Comparison of ENCODE assay signal across 9 cellular contexts in the genomic region with DNA sequence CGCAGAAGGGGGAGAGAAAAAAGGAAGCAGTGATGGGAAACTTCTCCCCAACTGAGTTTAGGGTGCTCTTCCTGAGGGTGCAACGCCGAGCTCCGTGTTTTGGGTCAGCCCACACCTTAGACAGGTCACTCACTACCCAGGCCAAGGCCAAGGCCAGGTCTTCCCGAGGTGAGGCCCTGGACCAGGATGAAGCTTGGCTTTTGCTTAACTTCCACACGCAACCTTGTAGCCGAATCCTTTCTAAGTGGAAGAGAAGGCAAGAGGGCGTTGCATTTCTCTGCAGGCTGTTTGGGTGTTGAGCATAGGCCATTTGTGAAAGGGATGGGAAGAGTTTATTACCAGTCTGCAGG. TPM values are rescaled to one million over a fixed set of nuclear protein-coding genes. Genes with fewer than 3 reads are reported as not detected.
DNase-seq lines count a peak whose midpoint lies in the region; TF ChIP-seq lines count a peak whose summit lies in the region.
"Had no signal": no experiment of that assay in that cellular context is flagged by ENCODE, and none has a peak within 500 bp of the region (broad histone marks: within the 10 kb centered on the region; RNA-seq: fewer than 3 reads in every experiment).

No MANE protein-coding gene starts in this region.

- H2BK5ac ChIP-seq in mesendoderm (ENCODE audit: low read length), result no peak overlapping the region

- no peak for TF ChIP-seq POLR2A in suprapubic skin (IDR thresholded peaks at IDR 0.05)

- no peak overlapping the region for H4K8ac ChIP-seq in mesendoderm (ENCODE audit: low read depth, low read length)

- H3K9me3 ChIP-seq in suprapubic skin, result no peaks in the 10 kb centered on the region

- DNase-seq in NCI-H82 (lab: John Stamatoyannopoulos, UW), result peak; percentile 46
- no peak for DNase-seq in NCI-H82 treated with DMSO at 0.1 percent for 48 hours (lab: John Stamatoyannopoulos, UW; ENCODE audit: unreplicated experiment)
- DNase-seq in mesendoderm, result no peak
- DNase-seq in suprapubic skin (ENCODE audit: low spot score in 2 of 2), result no peak
- no peak for DNase-seq in effector CD8-positive, alpha-beta T cell (lab: John Stamatoyannopoulos, UW)
- no peak for DNase-seq in posterior vena cava (ENCODE audit: low spot score)
- no peak for DNase-seq in SK-N-DZ (ENCODE audit: low spot score)
- DNase-seq: NCI-H524 had no signal

- H2BK120ac ChIP-seq in mesendoderm (ENCODE audit: low read depth, low read length), result no peak overlapping the region

- no peaks in the 10 kb centered on the region for H3K79me2 ChIP-seq in mesendoderm (ENCODE audit: control insufficient read depth, insufficient read depth, low read length)

- no peak overlapping the region for H2AK5ac ChIP-seq in mesendoderm (ENCODE audit: low read length)

- peak overlapping the region; percentile 70 for H3K9ac ChIP-seq in mesendoderm (ENCODE audit: low read length)

- H3K4ac ChIP-seq in mesendoderm (ENCODE audit: low read depth, low read length), result no peak overlapping the region

- TF ChIP-seq EP300 in suprapubic skin (IDR thresholded peaks at IDR 0.05), result no peak

- H3K27ac ChIP-seq in cingulate gyrus (ENCODE audit: low read depth, low read length) (peak overlapping the region; percentile 19), mesendoderm (ENCODE audit: low read depth, low read length) (no peak overlapping the region), suprapubic skin (peak overlapping the region; percentile 94)

- no peak overlapping the region for H3K56ac ChIP-seq in mesendoderm (ENCODE audit: low read length)

- H4K5ac ChIP-seq in mesendoderm (ENCODE audit: low read length), result no peak overlapping the region

- no CpG with 5 or more reads among the region's 8 CpGs for WGBS in mesendoderm (ENCODE audit: extremely low coverage, insufficient coverage, low lambda C conversion rate)
- 26% methylated on average over 8 of the region's 8 CpGs for WGBS in suprapubic skin

- no peak overlapping the region for H3K4me3 ChIP-seq in mesendoderm (ENCODE audit: low read length)
- peak overlapping the region; percentile 93 for H3K4me3 ChIP-seq in suprapubic skin

- H3K4me1 ChIP-seq in mesendoderm (ENCODE audit: control insufficient read depth, low read depth, low read length), result no peaks in the 10 kb centered on the region
- peaks cover 71% of the 10 kb centered on the region for H3K4me1 ChIP-seq in suprapubic skin

- intact Hi-C loops in posterior vena cava (cut with DNase I), result no loop called here

- TF ChIP-seq CTCF in suprapubic skin (IDR thresholded peaks at IDR 0.05), result no peak

- no peak overlapping the region for H2BK15ac ChIP-seq in mesendoderm (replicated peaks; ENCODE audit: low read depth)

- no peaks in the 10 kb centered on the region for H3K36me3 ChIP-seq in mesendoderm (ENCODE audit: control insufficient read depth, insufficient read depth, low read length)
- H3K36me3 ChIP-seq in suprapubic skin, result no peaks in the 10 kb centered on the region

- peak overlapping the region; percentile 88 for H3K4me2 ChIP-seq in mesendoderm (ENCODE audit: low read length)

- H3K27me3 ChIP-seq in mesendoderm (ENCODE audit: insufficient read depth, low read length, poor library complexity) (peaks cover 5% of the 10 kb centered on the region), suprapubic skin (no peaks in the 10 kb centered on the region)

- H3K79me1 ChIP-seq in mesendoderm (ENCODE audit: low read length), result no peaks in the 10 kb centered on the region

- no peak overlapping the region for H3K18ac ChIP-seq in mesendoderm (ENCODE audit: low read length)

- no peak overlapping the region for H3K23ac ChIP-seq in mesendoderm (ENCODE audit: low read length)

RNA-seq across cellular contexts. Expression of gene KREMEN1, which starts 1.4 kb away (rescaled TPM):
- polyA plus RNA-seq in mesendoderm (2013, experiment 1 of 2), result 1.6 TPM
- 1.5 TPM for polyA plus RNA-seq in mesendoderm (2013, experiment 2 of 2)
- total RNA-seq in suprapubic skin, result 10 to 100 TPM; 51.6 to 71.1 (median 60.9) TPM
- 10 to 100 TPM; 13.7 to 22.2 TPM for total RNA-seq in posterior vena cava
- 18.3 and 20.8 TPM in 2 replicates for polyA plus RNA-seq in SK-N-DZ (2014; cell fraction: cytosol; rRNA removed)
- 5.4 and 7.3 TPM in 2 replicates for polyA plus RNA-seq in SK-N-DZ (2014; cell fraction: nucleus; rRNA removed)

RNA-seq across cellular contexts. Expression of gene C22orf31, which starts 12.6 kb away (rescaled TPM):
- not detected for polyA plus RNA-seq in mesendoderm (2013, experiment 1 of 2)
- not detected for polyA plus RNA-seq in mesendoderm (2013, experiment 2 of 2)
- total RNA-seq in suprapubic skin (not detected), posterior vena cava (not detected)
- polyA plus RNA-seq in SK-N-DZ (2014; cell fraction: cytosol; rRNA removed), result not detected in 2 replicates
- polyA plus RNA-seq in SK-N-DZ (2014; cell fraction: nucleus; rRNA removed), result not detected in 2 replicates
